Comparison of ENCODE assay signal across 9 cellular contexts in the genomic region with DNA sequence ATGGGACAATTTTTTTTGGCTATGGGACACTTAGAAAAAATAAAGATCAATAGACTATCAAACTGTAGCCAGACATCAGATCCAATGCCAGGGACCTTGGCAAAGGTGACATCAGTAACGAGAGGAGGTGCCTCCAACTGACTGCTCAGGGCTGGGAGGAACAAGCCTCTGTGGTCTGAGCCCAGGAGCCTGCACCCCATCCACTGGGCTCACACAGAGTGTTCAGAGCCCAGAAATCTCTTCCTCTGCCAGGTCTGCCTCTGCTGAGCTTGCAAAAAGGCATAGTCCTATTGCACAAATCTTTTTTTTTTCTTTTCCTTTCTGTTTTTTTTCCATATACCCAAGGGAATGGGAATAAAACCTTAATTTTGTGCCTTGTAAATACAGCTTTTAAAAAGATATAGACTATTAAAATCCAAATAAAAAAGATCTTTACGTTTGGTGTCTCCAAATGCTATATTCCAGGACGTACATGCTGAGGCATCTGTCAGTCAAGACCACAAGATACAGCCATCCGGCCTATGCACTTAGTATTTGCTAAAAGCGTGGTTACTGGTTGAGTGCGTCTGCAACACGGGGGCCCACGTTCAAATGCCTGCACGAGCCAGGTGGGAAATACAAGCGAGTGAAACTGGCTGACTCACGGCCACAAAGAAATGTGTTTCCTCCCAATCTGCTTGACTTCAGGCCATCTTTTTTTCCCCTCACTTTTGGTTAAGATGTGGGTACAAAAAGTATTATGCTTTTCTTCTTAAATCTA. TPM values are rescaled to one million over a fixed set of nuclear protein-coding genes. Genes with fewer than 3 reads are reported as not detected.
DNase-seq lines count a peak whose midpoint lies in the region; ATAC-seq and TF ChIP-seq lines count a peak whose summit lies in the region.
"Had no signal": no experiment of that assay in that cellular context is flagged by ENCODE, and none has a peak within 500 bp of the region (broad histone marks: within the 10 kb centered on the region; RNA-seq: fewer than 3 reads in every experiment).

No MANE protein-coding gene starts in this region.

- H3K4me1 ChIP-seq in BLaER1 treated with 17β-estradiol and CSF1 and Interleukin-3, amounts not matched to agents 10 nM and 100 nM, result peaks cover 71 to 98% (median 86%) of the 10 kb centered on the region in 10 experiments

- peaks cover 70% of the 10 kb centered on the region for H3K4me1 Mint-ChIP-seq in activated CD4-positive, alpha-beta T cell treated with anti-CD3 and anti-CD28 coated beads, Interleukin-2, amount 10 ng/mL, durations not matched to agents 24 days and 14 days

- no peaks in the 10 kb centered on the region for H3K9me3 ChIP-seq in BLaER1 treated with 17β-estradiol and CSF1 and Interleukin-3, amounts not matched to agents 10 nM and 100 nM (replicated peaks in 1 of 11)

- H3K36me3 ChIP-seq in BLaER1 treated with 17β-estradiol and CSF1 and Interleukin-3, amounts not matched to agents 10 nM and 100 nM, result no peaks in the 10 kb centered on the region
- H3K36me3 ChIP-seq: cardiac muscle cell had no signal

- H3K36me3 Mint-ChIP-seq in activated CD4-positive, alpha-beta T cell treated with anti-CD3 and anti-CD28 coated beads, Interleukin-2, amount 10 ng/mL, durations not matched to agents 24 days and 14 days (ENCODE audit: low read depth), result peaks cover 2% of the 10 kb centered on the region

- peak; percentile 93 for ATAC-seq in GM21367 (IDR thresholded peaks at IDR 0.05; ENCODE audit: unreplicated experiment)

- H3K9me3 Mint-ChIP-seq in activated CD4-positive, alpha-beta T cell treated with anti-CD3 and anti-CD28 coated beads, Interleukin-2, amount 10 ng/mL, durations not matched to agents 24 days and 14 days, result no peaks in the 10 kb centered on the region

- H3K27me3 Mint-ChIP-seq in activated CD4-positive, alpha-beta T cell treated with anti-CD3 and anti-CD28 coated beads, Interleukin-2, amount 10 ng/mL, durations not matched to agents 24 days and 14 days, result no peaks in the 10 kb centered on the region

- H3K27ac Mint-ChIP-seq in activated CD4-positive, alpha-beta T cell treated with anti-CD3 and anti-CD28 coated beads, Interleukin-2, amount 10 ng/mL, durations not matched to agents 24 days and 14 days, result peak overlapping the region; percentile 82

- peak overlapping the region; percentile 75 to 93 (median 80) for H3K4me2 ChIP-seq in BLaER1 treated with 17β-estradiol and CSF1 and Interleukin-3, amounts not matched to agents 10 nM and 100 nM

- H3K4me3 ChIP-seq in BLaER1 treated with 17β-estradiol and CSF1 and Interleukin-3, amounts not matched to agents 10 nM and 100 nM, result peak overlapping the region in 4 of 10 experiments; percentile 6 to 32 (median 13); a peak in 3 of 20 replicates
- no peak overlapping the region for H3K4me3 ChIP-seq in HL-60 (replicated peaks; ENCODE audit: insufficient read depth, low read length)
- H3K4me3 ChIP-seq: cardiac muscle cell had no signal

- H4K20me1 ChIP-seq in BLaER1 treated with 17β-estradiol and CSF1 and Interleukin-3, amounts not matched to agents 10 nM and 100 nM, result no peaks in the 10 kb centered on the region

- no peaks in the 10 kb centered on the region for H3K27me3 ChIP-seq in BLaER1 treated with 17β-estradiol and CSF1 and Interleukin-3, amounts not matched to agents 10 nM and 100 nM
- H3K27me3 ChIP-seq in HL-60 (ENCODE audit: insufficient read depth, poor library complexity, severe bottlenecking), result no peaks in the 10 kb centered on the region
- H3K27me3 ChIP-seq: cardiac muscle cell had no signal

- H3K9ac ChIP-seq in BLaER1 treated with 17β-estradiol and CSF1 and Interleukin-3, amounts not matched to agents 10 nM and 100 nM, result peak overlapping the region; percentile 25 to 81 (median 74); a peak in 19 of 22 replicates

- peak overlapping the region; percentile 42 to 96 (median 85); a peak in 21 of 22 replicates for H3K27ac ChIP-seq in BLaER1 treated with 17β-estradiol and CSF1 and Interleukin-3, amounts not matched to agents 10 nM and 100 nM
- H3K27ac ChIP-seq in HL-60 (replicated peaks), result peak overlapping the region; percentile 57
- H3K27ac ChIP-seq: cardiac muscle cell had no signal

- TF ChIP-seq CTCF in HL-60 (IDR thresholded peaks at IDR 0.05; ENCODE audit: insufficient read depth, low read length), result no peak

- peak overlapping the region; percentile 56 for H3K4me3 Mint-ChIP-seq in activated CD4-positive, alpha-beta T cell treated with anti-CD3 and anti-CD28 coated beads, Interleukin-2, amount 10 ng/mL, durations not matched to agents 24 days and 14 days

- DNase-seq in HL-60 (ENCODE audit: low read depth in 1 of 2, low spot score in 1 of 2), result peak; percentile 63 to 90
- peak; percentile 92 for DNase-seq in activated CD4-positive, alpha-beta T cell treated with anti-CD3 and anti-CD28 coated beads, Interleukin-2, amount 10 ng/mL, durations not matched to agents 24 days and 14 days
- DNase-seq in germinal center (ENCODE audit: low spot score), result peak; percentile 81
- peak; percentile 38 to 76 (median 60) for DNase-seq in stimulated activated naive CD4-positive, alpha-beta T cell (lab: John Stamatoyannopoulos, UW)
- DNase-seq in kidney glomerular epithelial cell (lab: John Stamatoyannopoulos, UW), result no peak
- DNase-seq in NCI-H128 (lab: John Stamatoyannopoulos, UW; ENCODE audit: unreplicated experiment), result no peak

- intact Hi-C loops in activated CD4-positive, alpha-beta T cell treated with anti-CD3 and anti-CD28 coated beads, Interleukin-2, amount 10 ng/mL, durations not matched to agents 24 days and 14 days (cut with micrococcal nuclease), result loop anchor here (1.0 to 2.0 kb wide), 4 partner anchors 9 to 40 kb away; no protein-coding TSS in a partner anchor

RNA-seq across cellular contexts. Expression of a gene that starts 7.8 kb away (rescaled TPM):
- 37.8 and 42.2 TPM in 2 replicates for total RNA-seq in activated CD4-positive, alpha-beta T cell treated with anti-CD3 and anti-CD28 coated beads, Interleukin-2, amount 10 ng/mL, durations not matched to agents 24 days and 14 days

Comparison
In these comparisons a context has a peak if more than half of its experiments do, and no peak if none do; other contexts are left out.
1. DNase-seq: peak in HL-60 (2 of 2), activated CD4-positive, alpha-beta T cell treated with anti-CD3 and anti-CD28 coated beads, Interleukin-2, amount 10 ng/mL, durations not matched to agents 24 days and 14 days (single experiment), germinal center (single experiment) and stimulated activated naive CD4-positive, alpha-beta T cell (6 of 6); none in kidney glomerular epithelial cell (single experiment) and NCI-H128 (single experiment).